Comparison of ENCODE assay signal across 12 cellular contexts in the genomic region with DNA sequence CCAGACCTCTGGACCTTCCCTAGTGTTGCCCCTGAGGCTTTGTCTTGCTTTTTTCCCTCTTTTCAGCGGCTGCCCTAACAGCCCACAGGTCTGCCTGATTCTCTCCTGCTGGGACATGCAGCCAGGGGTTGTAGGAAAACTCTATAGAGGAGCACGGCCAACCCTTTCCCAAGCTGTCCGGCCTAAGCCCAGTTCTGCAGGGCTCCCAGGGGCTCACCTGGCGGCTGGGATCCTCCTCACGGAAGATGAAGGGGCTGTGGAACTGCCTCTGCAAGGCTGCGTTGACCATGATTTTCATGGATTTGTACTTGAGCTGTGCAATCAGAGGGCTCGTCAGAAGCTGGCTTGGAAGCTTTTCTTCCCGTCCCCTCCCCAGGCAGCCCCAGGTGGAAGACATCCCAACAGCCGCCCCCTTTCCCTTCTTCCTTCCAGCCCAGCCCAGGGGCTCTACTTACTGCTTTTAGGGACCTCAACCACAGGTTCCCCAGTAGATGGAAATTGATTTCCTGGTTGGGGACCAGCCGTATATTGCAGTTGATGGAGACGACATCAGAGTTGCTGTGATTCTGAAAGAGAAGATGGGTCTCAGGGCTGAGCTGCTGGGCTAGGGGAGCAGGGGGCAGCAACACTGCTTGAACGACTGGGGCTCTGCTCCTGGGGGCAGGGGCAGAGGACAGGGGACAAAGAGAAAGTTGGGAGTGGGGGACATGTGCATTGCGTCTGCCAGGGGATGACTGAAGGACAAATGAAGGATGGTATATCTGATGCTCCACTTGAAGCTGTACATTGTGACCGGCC. TPM values are rescaled to one million over a fixed set of nuclear protein-coding genes. Genes with fewer than 3 reads are reported as not detected.
DNase-seq lines count a peak whose midpoint lies in the region; ATAC-seq, FAIRE-seq and TF ChIP-seq lines count a peak whose summit lies in the region.
"Had no signal": no experiment of that assay in that cellular context is flagged by ENCODE, and none has a peak within 500 bp of the region (broad histone marks: within the 10 kb centered on the region; RNA-seq: fewer than 3 reads in every experiment).

No MANE protein-coding gene starts in this region.

- H3K4me1 ChIP-seq in right atrium auricular region = peaks cover 0 to 28% of the 10 kb centered on the region in 2 donors
- peaks cover 0 to 6% of the 10 kb centered on the region in 2 experiments; a peak in 2 of 5 replicates for H3K4me1 ChIP-seq in K562 (replicated peaks in 1 of 2; ENCODE audit: control insufficient read depth in 2 of 2, insufficient read depth in 2 of 2, low read length in 2 of 2)

- H2AFZ ChIP-seq in K562 (ENCODE audit: low read depth, low read length) = no peak overlapping the region

- FAIRE-seq in K562 (lab: Jason Lieb, UNC) = no peak

- no peak overlapping the region for H3K9ac ChIP-seq in K562 (ENCODE audit: insufficient read depth in 1 of 2, low read depth in 2 of 2, low read length in 2 of 2)

- TF ChIP-seq CTCF in right atrium auricular region (IDR thresholded peaks at IDR 0.05) (no peak), K562 (IDR thresholded peaks at IDR 0.05 in 2 of 3, conservative IDR thresholded peaks at IDR 0.05 in 1 of 3; ENCODE audit: insufficient read depth in 2 of 3, low read depth in 1 of 3, low read length in 3 of 3) (no peak), nephron (IDR thresholded peaks at IDR 0.05; ENCODE audit: unreplicated experiment in 3 of 3) (no peak)

- no peak for TF ChIP-seq EP300 in K562 (IDR thresholded peaks at IDR 0.05; ENCODE audit: low read length)

- DNase-seq in right atrium auricular region (ENCODE audit: low spot score) = peak; percentile 46
- DNase-seq in left ventricle myocardium superior = no peak
- DNase-seq in K562 (ENCODE audit: extremely low read depth in 1 of 4, low spot score in 3 of 4) = no peak
- DNase-seq in GM03348 (ENCODE audit: low spot score) = no peak

- in situ Hi-C loops in K562 (cut with MboI) = no loop called here

- peaks cover 53% of the 10 kb centered on the region for H3K4me1 Mint-ChIP-seq in nephron

- CTCF ChIA-PET in K562 (lab: Yijun Ruan, JAX; ENCODE audit: low intra/inter-chr PET ratio) = interaction anchor here (0.7 to 2.6 kb wide), 6 partner anchors 10 to 366 kb away, joined by 3 to 28 read pairs (median 8); no protein-coding TSS in a partner anchor

- no peaks in the 10 kb centered on the region for H3K9me1 ChIP-seq in K562 (ENCODE audit: control insufficient read depth, insufficient read depth, low read length)

- peaks cover 7% of the 10 kb centered on the region for H3K27me3 Mint-ChIP-seq in nephron (ENCODE audit: low read depth)
- H3K27me3 Mint-ChIP-seq: stimulated activated naive CD8-positive, alpha-beta T cell treated with anti-CD3 and anti-CD28 coated beads, Interleukin-15, Interleukin-2, amounts not matched to agents 100 ng/mL and 50 ng/mL, for 24 hours had no signal

- H3K27me3 ChIP-seq in right atrium auricular region = no peaks in the 10 kb centered on the region
- peaks cover 24 to 37% of the 10 kb centered on the region in 2 experiments for H3K27me3 ChIP-seq in K562 (ENCODE audit: control insufficient read depth in 2 of 2, insufficient read depth in 2 of 2, low read length in 2 of 2)

- no peaks in the 10 kb centered on the region for H3K9me3 Mint-ChIP-seq in nephron
- H3K9me3 Mint-ChIP-seq: activated naive CD8-positive, alpha-beta T cell treated with anti-CD3 and anti-CD28 coated beads for 36 hours; effector memory CD8-positive, alpha-beta T cell; mesothelial cell of epicardium; stimulated activated naive CD8-positive, alpha-beta T cell treated with anti-CD3 and anti-CD28 coated beads, Interleukin-15, Interleukin-2, amounts not matched to agents 100 ng/mL and 50 ng/mL, for 24 hours had no signal

- H3K4me2 ChIP-seq in K562 (ENCODE audit: insufficient read depth, low read length) = no peak overlapping the region

- no peaks in the 10 kb centered on the region for H3K36me3 Mint-ChIP-seq in nephron (ENCODE audit: low read depth)
- H3K36me3 Mint-ChIP-seq: activated naive CD8-positive, alpha-beta T cell treated with anti-CD3 and anti-CD28 coated beads for 36 hours; mesothelial cell of epicardium had no signal

- POLR2A ChIA-PET in K562 (lab: Yijun Ruan, JAX) = interaction anchor here (0.6 to 1.5 kb wide), 3 partner anchors 8 to 116 kb away, joined by 3 to 4 read pairs (median 3); no protein-coding TSS in a partner anchor

- intact Hi-C loops in left ventricle myocardium superior (cut with micrococcal nuclease) (loop anchor here (5.0 kb wide), 2 partner anchors 60 to 75 kb away; no protein-coding TSS in a partner anchor), K562 (cut with micrococcal nuclease) (loop anchor here (2.0 kb wide), 1 partner anchor 367 kb away; no protein-coding TSS in a partner anchor)

- H4K20me1 ChIP-seq in K562 (replicated peaks; ENCODE audit: control insufficient read depth, insufficient read depth, low read length) = no peaks in the 10 kb centered on the region

- H3K36me3 ChIP-seq in right atrium auricular region (no peaks in the 10 kb centered on the region), K562 (ENCODE audit: control insufficient read depth, insufficient read depth, low read length) (no peaks in the 10 kb centered on the region)

- H3K4me3 ChIP-seq in right atrium auricular region (no peak overlapping the region), K562 (no peak overlapping the region)

- H3K9me3 ChIP-seq in right atrium auricular region = no peaks in the 10 kb centered on the region
- no peaks in the 10 kb centered on the region for H3K9me3 ChIP-seq in K562 (replicated peaks; ENCODE audit: control insufficient read depth, insufficient read depth, low read depth, low read length)

- H3K27ac ChIP-seq in right atrium auricular region = no peak overlapping the region
- no peak overlapping the region for H3K27ac ChIP-seq in K562 (ENCODE audit: extremely low read depth, low read depth, low read length)

- no peaks in the 10 kb centered on the region for H3K79me2 ChIP-seq in K562 (ENCODE audit: control insufficient read depth, insufficient read depth, low read length)

- WGBS in K562 (ENCODE audit: insufficient coverage, low coverage, missing lambda C conversion rate) = 2% methylated on average over 14 of the region's 14 CpGs

- no peak for ATAC-seq in left ventricle myocardium superior
- ATAC-seq in K562 = no peak
- no peak for ATAC-seq in GM19395 (IDR thresholded peaks at IDR 0.05; ENCODE audit: unreplicated experiment)
- no peak for ATAC-seq in HG03196 (IDR thresholded peaks at IDR 0.05; ENCODE audit: unreplicated experiment)
- no peak for ATAC-seq in GM21367 (IDR thresholded peaks at IDR 0.05; ENCODE audit: unreplicated experiment)

- TF ChIP-seq POLR2A in K562 (conservative IDR thresholded peaks at IDR 0.05) = no peak

- no peak overlapping the region for H3K4me3 Mint-ChIP-seq in nephron
- H3K4me3 Mint-ChIP-seq: mesothelial cell of epicardium had no signal

- TF ChIP-seq RAD21 in K562 (CRISPR knock-in tag; conservative IDR thresholded peaks at IDR 0.05 in 1 of 2, IDR thresholded peaks at IDR 0.05 in 1 of 2) = no peak

- peak overlapping the region in 2 of 3 experiments; percentile 40 to 74 for H3K27ac Mint-ChIP-seq in nephron
- H3K27ac Mint-ChIP-seq: activated naive CD8-positive, alpha-beta T cell treated with anti-CD3 and anti-CD28 coated beads for 36 hours; effector memory CD8-positive, alpha-beta T cell; stimulated activated naive CD8-positive, alpha-beta T cell treated with anti-CD3 and anti-CD28 coated beads, Interleukin-15, Interleukin-2, amounts not matched to agents 100 ng/mL and 50 ng/mL, for 24 hours had no signal

- BruUV-seq in K562 (replicated peaks; lab: Mats Ljungman, UMichigan) = no TSS peak

TF ChIP-seq in K562, 482 proteins besides CTCF, POLR2A, EP300 and RAD21 (continues in another document):
- TF ChIP-seq CEBPB (tag; IDR thresholded peaks at IDR 0.05) = 0 out of 2 replicates have a peak, but pooled peaks have one; percentile 3
- no peak for TF ChIP-seq HDAC8 (tag; IDR thresholded peaks at IDR 0.05)
- TF ChIP-seq, protein P1, sequence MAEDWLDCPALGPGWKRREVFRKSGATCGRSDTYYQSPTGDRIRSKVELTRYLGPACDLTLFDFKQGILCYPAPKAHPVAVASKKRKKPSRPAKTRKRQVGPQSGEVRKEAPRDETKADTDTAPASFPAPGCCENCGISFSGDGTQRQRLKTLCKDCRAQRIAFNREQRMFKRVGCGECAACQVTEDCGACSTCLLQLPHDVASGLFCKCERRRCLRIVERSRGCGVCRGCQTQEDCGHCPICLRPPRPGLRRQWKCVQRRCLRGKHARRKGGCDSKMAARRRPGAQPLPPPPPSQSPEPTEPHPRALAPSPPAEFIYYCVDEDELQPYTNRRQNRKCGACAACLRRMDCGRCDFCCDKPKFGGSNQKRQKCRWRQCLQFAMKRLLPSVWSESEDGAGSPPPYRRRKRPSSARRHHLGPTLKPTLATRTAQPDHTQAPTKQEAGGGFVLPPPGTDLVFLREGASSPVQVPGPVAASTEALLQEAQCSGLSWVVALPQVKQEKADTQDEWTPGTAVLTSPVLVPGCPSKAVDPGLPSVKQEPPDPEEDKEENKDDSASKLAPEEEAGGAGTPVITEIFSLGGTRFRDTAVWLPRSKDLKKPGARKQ (CRISPR knock-in tag; IDR thresholded peaks at IDR 0.05) = no peak

RNA-seq across cellular contexts. Expression of a gene that starts 29.8 kb away (rescaled TPM):
- total RNA-seq in right atrium auricular region (10 to 100 TPM; 33.1 to 55.3 TPM), left ventricle myocardium superior (45.1 TPM), K562 (2014; rRNA removed) (18.0 and 19.7 TPM in 2 replicates), K562 (2014; rRNA removed; fragmentation: Illumina TruSeq; extraction: Trizol) (35.3 and 40.3 TPM in 2 replicates), K562 (2015; rRNA removed; fragmentation: Illumina TruSeq; extraction: Trizol) (30.4 and 34.7 TPM in 2 replicates), K562 (2021) (32.2 and 42.1 TPM in 2 replicates)
- 56.6 and 67.0 TPM in 2 replicates for total RNA-seq in K562 (2011; cell fraction: chromatin; rRNA removed; ENCODE audit: low replicate concordance)
- total RNA-seq in K562 (2011; cell fraction: nucleolus; rRNA removed) = 22.5 and 38.2 TPM in 2 replicates
- total RNA-seq in K562 (2011; cell fraction: nucleoplasm; rRNA removed) = 31.6 and 32.1 TPM in 2 replicates
- polyA plus RNA-seq in K562 (2011; rRNA removed) (58.3 and 61.6 TPM in 2 replicates), K562 (2014; fragmentation: Illumina TruSeq; extraction: Trizol) (20.1 and 22.3 TPM in 2 replicates), K562 (2014; fragmentation: Nextera tagmentation; extraction: Ambion mirVana) (1 to 10 TPM; 5.9 to 6.5 TPM), K562 (2014; rRNA removed) (12.0 and 14.0 TPM in 2 replicates)
- 24.2 and 31.0 TPM in 2 replicates for polyA plus RNA-seq in K562 (2011; cell fraction: cytosol; rRNA removed)
- 36.5 and 41.2 TPM in 2 replicates for polyA plus RNA-seq in K562 (2011; cell fraction: nucleus; rRNA removed)
- polyA plus RNA-seq in K562 (2012) = 14.2 and 14.3 TPM in 2 replicates
- polyA minus RNA-seq in K562 (2011; rRNA and poly(A)+ RNA removed) = 182 and 215 TPM in 2 replicates
- polyA minus RNA-seq in K562 (2011; cell fraction: cytosol; rRNA and poly(A)+ RNA removed) = 79.5 and 101 TPM in 2 replicates
- polyA minus RNA-seq in K562 (2011; cell fraction: nucleus; rRNA and poly(A)+ RNA removed) = 19.3 and 38.7 TPM in 2 replicates
